Comparison of ENCODE assay signal across 1 cellular context in the genomic region with DNA sequence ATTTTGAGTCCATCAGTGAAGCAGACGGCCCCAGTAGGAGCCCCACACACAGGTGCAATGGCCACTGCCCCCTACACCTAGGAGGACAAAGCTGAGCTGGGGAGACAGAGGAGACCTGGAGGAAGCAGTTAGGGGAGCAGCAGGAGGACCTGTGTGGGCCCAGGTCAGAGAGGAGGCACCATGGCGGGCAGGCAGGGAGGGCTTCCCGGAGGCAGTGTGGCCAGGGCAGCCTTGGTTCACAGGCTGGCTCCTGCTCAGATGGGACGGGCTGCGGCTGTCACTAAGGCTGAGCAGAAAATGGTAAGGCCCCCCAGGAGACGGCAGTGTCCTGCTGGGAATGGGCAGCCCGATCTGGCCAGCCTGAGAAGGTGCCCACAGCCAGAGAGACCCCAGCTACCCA.
TF ChIP-seq lines count a peak whose summit lies in the region.

No MANE protein-coding gene starts in this region.

TF ChIP-seq in WTC11, 78 proteins besides CTCF, POLR2A, EP300 and RAD21:
- TF ChIP-seq ZNF396 (CRISPR knock-in tag; IDR thresholded peaks at IDR 0.05; ENCODE audit: borderline replicate concordance) (no peak), CREM (CRISPR knock-in tag; IDR thresholded peaks at IDR 0.05) (no peak), TP53 (CRISPR knock-in tag; IDR thresholded peaks at IDR 0.05) (no peak), RORB (CRISPR knock-in tag; IDR thresholded peaks at IDR 0.05) (no peak), ZNF416 (CRISPR knock-in tag; IDR thresholded peaks at IDR 0.05) (no peak)
- TF ChIP-seq, protein P1, sequence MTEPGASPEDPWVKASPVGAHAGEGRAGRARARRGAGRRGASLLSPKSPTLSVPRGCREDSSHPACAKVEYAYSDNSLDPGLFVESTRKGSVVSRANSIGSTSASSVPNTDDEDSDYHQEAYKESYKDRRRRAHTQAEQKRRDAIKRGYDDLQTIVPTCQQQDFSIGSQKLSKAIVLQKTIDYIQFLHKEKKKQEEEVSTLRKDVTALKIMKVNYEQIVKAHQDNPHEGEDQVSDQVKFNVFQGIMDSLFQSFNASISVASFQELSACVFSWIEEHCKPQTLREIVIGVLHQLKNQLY (CRISPR knock-in tag; IDR thresholded peaks at IDR 0.05): no peak
- TF ChIP-seq, protein P2, sequence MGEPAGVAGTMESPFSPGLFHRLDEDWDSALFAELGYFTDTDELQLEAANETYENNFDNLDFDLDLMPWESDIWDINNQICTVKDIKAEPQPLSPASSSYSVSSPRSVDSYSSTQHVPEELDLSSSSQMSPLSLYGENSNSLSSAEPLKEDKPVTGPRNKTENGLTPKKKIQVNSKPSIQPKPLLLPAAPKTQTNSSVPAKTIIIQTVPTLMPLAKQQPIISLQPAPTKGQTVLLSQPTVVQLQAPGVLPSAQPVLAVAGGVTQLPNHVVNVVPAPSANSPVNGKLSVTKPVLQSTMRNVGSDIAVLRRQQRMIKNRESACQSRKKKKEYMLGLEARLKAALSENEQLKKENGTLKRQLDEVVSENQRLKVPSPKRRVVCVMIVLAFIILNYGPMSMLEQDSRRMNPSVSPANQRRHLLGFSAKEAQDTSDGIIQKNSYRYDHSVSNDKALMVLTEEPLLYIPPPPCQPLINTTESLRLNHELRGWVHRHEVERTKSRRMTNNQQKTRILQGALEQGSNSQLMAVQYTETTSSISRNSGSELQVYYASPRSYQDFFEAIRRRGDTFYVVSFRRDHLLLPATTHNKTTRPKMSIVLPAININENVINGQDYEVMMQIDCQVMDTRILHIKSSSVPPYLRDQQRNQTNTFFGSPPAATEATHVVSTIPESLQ (CRISPR knock-in tag; IDR thresholded peaks at IDR 0.05): no peak
- TF ChIP-seq, protein P3, sequence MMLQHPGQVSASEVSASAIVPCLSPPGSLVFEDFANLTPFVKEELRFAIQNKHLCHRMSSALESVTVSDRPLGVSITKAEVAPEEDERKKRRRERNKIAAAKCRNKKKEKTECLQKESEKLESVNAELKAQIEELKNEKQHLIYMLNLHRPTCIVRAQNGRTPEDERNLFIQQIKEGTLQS (CRISPR knock-in tag; conservative IDR thresholded peaks at IDR 0.05): no peak
- TF ChIP-seq, protein P4, sequence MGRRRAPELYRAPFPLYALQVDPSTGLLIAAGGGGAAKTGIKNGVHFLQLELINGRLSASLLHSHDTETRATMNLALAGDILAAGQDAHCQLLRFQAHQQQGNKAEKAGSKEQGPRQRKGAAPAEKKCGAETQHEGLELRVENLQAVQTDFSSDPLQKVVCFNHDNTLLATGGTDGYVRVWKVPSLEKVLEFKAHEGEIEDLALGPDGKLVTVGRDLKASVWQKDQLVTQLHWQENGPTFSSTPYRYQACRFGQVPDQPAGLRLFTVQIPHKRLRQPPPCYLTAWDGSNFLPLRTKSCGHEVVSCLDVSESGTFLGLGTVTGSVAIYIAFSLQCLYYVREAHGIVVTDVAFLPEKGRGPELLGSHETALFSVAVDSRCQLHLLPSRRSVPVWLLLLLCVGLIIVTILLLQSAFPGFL (CRISPR knock-in tag; IDR thresholded peaks at IDR 0.05; ENCODE audit: borderline replicate concordance): no peak
- TF ChIP-seq, protein P5, sequence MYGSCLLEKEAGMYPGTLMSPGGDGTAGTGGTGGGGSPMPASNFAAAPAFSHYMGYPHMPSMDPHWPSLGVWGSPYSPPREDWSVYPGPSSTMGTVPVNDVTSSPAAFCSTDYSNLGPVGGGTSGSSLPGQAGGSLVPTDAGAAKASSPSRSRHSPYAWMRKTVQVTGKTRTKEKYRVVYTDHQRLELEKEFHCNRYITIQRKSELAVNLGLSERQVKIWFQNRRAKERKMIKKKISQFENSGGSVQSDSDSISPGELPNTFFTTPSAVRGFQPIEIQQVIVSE (CRISPR knock-in tag; IDR thresholded peaks at IDR 0.05; ENCODE audit: borderline replicate concordance): no peak
- TF ChIP-seq, protein P6, sequence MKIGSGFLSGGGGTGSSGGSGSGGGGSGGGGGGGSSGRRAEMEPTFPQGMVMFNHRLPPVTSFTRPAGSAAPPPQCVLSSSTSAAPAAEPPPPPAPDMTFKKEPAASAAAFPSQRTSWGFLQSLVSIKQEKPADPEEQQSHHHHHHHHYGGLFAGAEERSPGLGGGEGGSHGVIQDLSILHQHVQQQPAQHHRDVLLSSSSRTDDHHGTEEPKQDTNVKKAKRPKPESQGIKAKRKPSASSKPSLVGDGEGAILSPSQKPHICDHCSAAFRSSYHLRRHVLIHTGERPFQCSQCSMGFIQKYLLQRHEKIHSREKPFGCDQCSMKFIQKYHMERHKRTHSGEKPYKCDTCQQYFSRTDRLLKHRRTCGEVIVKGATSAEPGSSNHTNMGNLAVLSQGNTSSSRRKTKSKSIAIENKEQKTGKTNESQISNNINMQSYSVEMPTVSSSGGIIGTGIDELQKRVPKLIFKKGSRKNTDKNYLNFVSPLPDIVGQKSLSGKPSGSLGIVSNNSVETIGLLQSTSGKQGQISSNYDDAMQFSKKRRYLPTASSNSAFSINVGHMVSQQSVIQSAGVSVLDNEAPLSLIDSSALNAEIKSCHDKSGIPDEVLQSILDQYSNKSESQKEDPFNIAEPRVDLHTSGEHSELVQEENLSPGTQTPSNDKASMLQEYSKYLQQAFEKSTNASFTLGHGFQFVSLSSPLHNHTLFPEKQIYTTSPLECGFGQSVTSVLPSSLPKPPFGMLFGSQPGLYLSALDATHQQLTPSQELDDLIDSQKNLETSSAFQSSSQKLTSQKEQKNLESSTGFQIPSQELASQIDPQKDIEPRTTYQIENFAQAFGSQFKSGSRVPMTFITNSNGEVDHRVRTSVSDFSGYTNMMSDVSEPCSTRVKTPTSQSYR (CRISPR knock-in tag; IDR thresholded peaks at IDR 0.05): no peak
TF ChIP-seq in WTC11: peak in this region for 0.
